Comparison of ENCODE assay signal across 2 cellular contexts in genomic region chr4:7666744-7667143, GRCh38.
TF ChIP-seq lines count a peak whose summit lies in the region.

No MANE protein-coding gene starts in this region.

TF ChIP-seq in SK-N-SH treated with all-trans-retinoic acid at 6 μM for 48 hours, 23 proteins besides CTCF, POLR2A, EP300 and RAD21 (continued from another document):
- TF ChIP-seq TSHZ2 (CRISPR knock-in tag; IDR thresholded peaks at IDR 0.05): no peak

TF ChIP-seq in SK-N-SH, 30 proteins besides CTCF, POLR2A, EP300 and RAD21 (continued from another document):
- TF ChIP-seq REST (IDR thresholded peaks at IDR 0.05; ENCODE audit: low read depth, low read length): no peak
